ENCODE assay signal across 20 cellular contexts in genomic region chr5:141623621-141624020, GRCh38. TPM values are rescaled to one million over a fixed set of nuclear protein-coding genes. Genes with fewer than 3 reads are reported as not detected.
A peak's percentile ranks its signal among the peaks of the same experiment; 100 is the strongest.
DNase-seq lines count a peak whose midpoint lies in the region; ATAC-seq, FAIRE-seq and TF ChIP-seq lines count a peak whose summit lies in the region.
"Had no signal": no experiment of that assay in that cellular context is flagged by ENCODE, and none has a peak within 500 bp of the region (broad histone marks: within the 10 kb centered on the region; RNA-seq: fewer than 3 reads in every experiment).

No MANE protein-coding gene starts in this region.

- CTCF ChIA-PET in OCI-LY7 (lab: Charles Lee; ENCODE audit: unreplicated experiment): no interaction called here
- CTCF ChIA-PET in GM12878 (lab: Yijun Ruan, JAX): interaction anchor here (0.8 to 15.5 kb wide), 12 partner anchors 10 to 256 kb away, joined by 3 to 517 read pairs (median 4); partner anchors contain the start of genes HDAC3 and RELL2

- WGBS in GM12878 (ENCODE audit: insufficient coverage, insufficient replicate concordance, low lambda C conversion rate, missing lambda C conversion rate): 11% methylated on average over 5 of the region's 5 CpGs
- WGBS in thymus: 95% methylated on average over 5 of the region's 5 CpGs

- TF ChIP-seq RAD21 in GM12878 (IDR thresholded peaks at IDR 0.05; ENCODE audit: insufficient read depth, low read depth, low read length): no peak

- TF ChIP-seq POLR2A in GM12878 (IDR thresholded peaks at IDR 0.05; ENCODE audit: low read depth, low read length): no peak

- H3K27ac Mint-ChIP-seq in activated naive CD4-positive, alpha-beta T cell treated with anti-CD3 and anti-CD28 coated beads, Interleukin-2, amount 50 U/mL, for 24 hours: peak overlapping the region; percentile 52

- no peaks in the 10 kb centered on the region for H3K9me2 ChIP-seq in OCI-LY7 (ENCODE audit: insufficient read depth, low read length)

- peaks cover 39% of the 10 kb centered on the region for H3K4me1 Mint-ChIP-seq in activated naive CD4-positive, alpha-beta T cell treated with anti-CD3 and anti-CD28 coated beads, Interleukin-2, amount 50 U/mL, for 24 hours

- H3K27me3 ChIP-seq in GM12878 (replicated peaks in 1 of 2; ENCODE audit: control insufficient read depth in 2 of 2, insufficient read depth in 2 of 2, low read length in 1 of 2): no peaks in the 10 kb centered on the region
- H3K27me3 ChIP-seq in thymus (ENCODE audit: control insufficient read depth, insufficient read depth): no peaks in the 10 kb centered on the region
- no peaks in the 10 kb centered on the region for H3K27me3 ChIP-seq in ascending aorta
- H3K27me3 ChIP-seq: heart right ventricle had no signal

- in situ Hi-C loops in GM12878 (cut with MboI): loop anchor here (25.0 kb wide), 2 partner anchors 1211 to 1586 kb away; partner anchors contain the start of genes ANKHD1 and NRG2

- TF ChIP-seq CTCF in OCI-LY7 (conservative IDR thresholded peaks at IDR 0.05; ENCODE audit: low read length): no peak
- TF ChIP-seq CTCF in GM12878 (IDR thresholded peaks at IDR 0.05 in 2 of 3, conservative IDR thresholded peaks at IDR 0.05 in 1 of 3; ENCODE audit: control insufficient read depth in 2 of 3, extremely low read depth in 1 of 3, insufficient read depth in 1 of 3, low read depth in 3 of 3, low read length in 3 of 3): no peak
- TF ChIP-seq CTCF in ascending aorta (IDR thresholded peaks at IDR 0.05): no peak

- intact Hi-C loops in OCI-LY7 (cut with micrococcal nuclease; ENCODE audit: unreplicated experiment): no loop called here
- intact Hi-C loops in GM12878 (cut with micrococcal nuclease; ENCODE audit: unreplicated experiment): no loop called here
- intact Hi-C loops in ascending aorta (cut with DNase I): no loop called here

- H3K4me3 ChIP-seq in OCI-LY7 (ENCODE audit: low read depth, low read length, poor library complexity, severe bottlenecking) (peak overlapping the region; percentile 31), GM12878 (no peak overlapping the region), thymus (ENCODE audit: low read length) (no peak overlapping the region), ascending aorta (no peak overlapping the region)
- H3K4me3 ChIP-seq: HAP-1, heart right ventricle had no signal

- peaks cover 19% of the 10 kb centered on the region for H3K36me3 Mint-ChIP-seq in activated naive CD4-positive, alpha-beta T cell treated with anti-CD3 and anti-CD28 coated beads, Interleukin-2, amount 50 U/mL, for 24 hours

- H3K79me2 ChIP-seq in OCI-LY7 (ENCODE audit: insufficient read depth, low read depth, low read length): no peaks in the 10 kb centered on the region
- peaks cover under 1% of the 10 kb centered on the region; the same call in 1 of the 2 replicates for H3K79me2 ChIP-seq in GM12878 (ENCODE audit: control insufficient read depth, insufficient read depth, low read length)

- RAD21 ChIA-PET in GM12878 (lab: Charles Lee; ENCODE audit: unreplicated experiment): interaction anchor here (1.0 to 3.7 kb wide), 10 partner anchors 11 to 345 kb away, joined by 3 to 79 read pairs (median 4); partner anchors contain the start of genes FCHSD1, HDAC3, RELL2 and RNF14

- SMC1A ChIA-PET in GM12878 (lab: Charles Lee; ENCODE audit: uncharacterized antibody, unreplicated experiment): interaction anchor here (0.9 to 14.0 kb wide), 7 partner anchors 10 to 59 kb away, joined by 3 to 245 read pairs (median 4); partner anchors contain the start of genes HDAC3 and RELL2

- ATAC-seq in GM12878: no peak
- ATAC-seq in HG03520 (IDR thresholded peaks at IDR 0.05; ENCODE audit: unreplicated experiment): no peak
- ATAC-seq: esophagus mucosa, heart right ventricle had no signal

- no peak for FAIRE-seq in GM12878 (lab: Jason Lieb, UNC)
- FAIRE-seq: colon had no signal

- no peaks in the 10 kb centered on the region for H3K9me3 Mint-ChIP-seq in activated naive CD4-positive, alpha-beta T cell treated with anti-CD3 and anti-CD28 coated beads, Interleukin-2, amount 50 U/mL, for 24 hours

- H3K27ac ChIP-seq in OCI-LY7 (ENCODE audit: low read depth, low read length, poor library complexity, severe bottlenecking) (peak overlapping the region; percentile 71), GM12878 (ENCODE audit: control insufficient read depth, insufficient read depth) (peak overlapping the region; percentile 81), thymus (ENCODE audit: low read depth) (peak overlapping the region; percentile 2), ascending aorta (no peak overlapping the region)
- H3K27ac ChIP-seq: HL-60, RWPE1 had no signal

- peak overlapping the region; percentile 9 for H3K4me3 Mint-ChIP-seq in activated naive CD4-positive, alpha-beta T cell treated with anti-CD3 and anti-CD28 coated beads, Interleukin-2, amount 50 U/mL, for 24 hours

- H3K4me2 ChIP-seq in OCI-LY7 (ENCODE audit: low read length) (peak overlapping the region; percentile 68), GM12878 (ENCODE audit: control insufficient read depth, insufficient read depth) (peak overlapping the region; percentile 70)

- H3K9me3 ChIP-seq in OCI-LY7 (ENCODE audit: low read length) (no peaks in the 10 kb centered on the region), GM12878 (replicated peaks; ENCODE audit: control insufficient read depth, insufficient read depth, low read length) (no peaks in the 10 kb centered on the region), thymus (ENCODE audit: control insufficient read depth) (no peaks in the 10 kb centered on the region), ascending aorta (no peaks in the 10 kb centered on the region)
- H3K9me3 ChIP-seq: HAP-1, heart right ventricle had no signal

- no peak; a peak in 1 of 4 replicates for TF ChIP-seq EP300 in GM12878 (IDR thresholded peaks at IDR 0.05; ENCODE audit: borderline replicate concordance in 1 of 2, control insufficient read depth in 1 of 2, low read depth in 2 of 2, low read length in 2 of 2)

- BruUV-seq in OCI-LY7 (replicated peaks; lab: Mats Ljungman, UMichigan) (no TSS peak), GM12878 (replicated peaks; lab: Mats Ljungman, UMichigan) (no TSS peak)

- H3K36me3 ChIP-seq in OCI-LY7 (ENCODE audit: insufficient read depth, low read length): peaks cover 88% of the 10 kb centered on the region
- H3K36me3 ChIP-seq in GM12878 (ENCODE audit: control insufficient read depth in 2 of 2, insufficient read depth in 2 of 2, low read length in 1 of 2): peaks cover 19 to 38% of the 10 kb centered on the region in 2 experiments
- peaks cover 52% of the 10 kb centered on the region for H3K36me3 ChIP-seq in thymus (ENCODE audit: control insufficient read depth, insufficient read depth)
- H3K36me3 ChIP-seq in ascending aorta: peaks cover 65 to 79% of the 10 kb centered on the region in 2 donors

- H2AFZ ChIP-seq in OCI-LY7 (ENCODE audit: low read length) (no peak overlapping the region), GM12878 (ENCODE audit: control insufficient read depth, low read depth, low read length) (no peak overlapping the region)

- no peak for DNase-seq in activated naive CD4-positive, alpha-beta T cell (lab: John Stamatoyannopoulos, UW)
- DNase-seq in OCI-LY7 (ENCODE audit: low spot score): no peak
- no peak for DNase-seq in GM12878 (ENCODE audit: low read depth, low spot score)
- no peak for DNase-seq in SIG-M5 treated with dmso at 0.1 percent for 504 hours (lab: John Stamatoyannopoulos, UW; ENCODE audit: unreplicated experiment)
- DNase-seq in ascending aorta (ENCODE audit: low spot score in 2 of 2): no peak
- DNase-seq: AML-193; DMS79; heart right ventricle; NCI-H2081; NCI-H69; posterior cingulate gyrus; stimulated activated CD4-positive, alpha-beta T cell treated with anti-CD3 and anti-CD28 coated beads, Interleukin-12 subunit alpha, Interleukin-12 subunit beta, amount 100 ng/mL, for 4 hours had no signal

- H3K4me1 ChIP-seq in OCI-LY7 (ENCODE audit: insufficient read depth, low read length, poor library complexity, severe bottlenecking): peaks cover 23% of the 10 kb centered on the region
- peaks cover 14% of the 10 kb centered on the region for H3K4me1 ChIP-seq in GM12878 (ENCODE audit: control insufficient read depth, insufficient read depth, low read length)
- H3K4me1 ChIP-seq in thymus (ENCODE audit: control insufficient read depth, insufficient read depth, low read length): no peaks in the 10 kb centered on the region
- peaks cover 0 to 4% of the 10 kb centered on the region in 2 donors for H3K4me1 ChIP-seq in ascending aorta

- H3K27me3 Mint-ChIP-seq in activated naive CD4-positive, alpha-beta T cell treated with anti-CD3 and anti-CD28 coated beads, Interleukin-2, amount 50 U/mL, for 24 hours: no peaks in the 10 kb centered on the region

- H4K20me1 ChIP-seq in OCI-LY7 (ENCODE audit: insufficient read depth, low read length): no peaks in the 10 kb centered on the region
- H4K20me1 ChIP-seq in GM12878 (ENCODE audit: control insufficient read depth, insufficient read depth): no peaks in the 10 kb centered on the region

- H3K9ac ChIP-seq in GM12878 (ENCODE audit: control insufficient read depth, insufficient read depth, low read length): 0 out of 2 replicates have a peak overlapping the region, but pooled peaks have one; percentile 15

- POLR2A ChIA-PET in OCI-LY7 (lab: Charles Lee) (interaction anchor here (0.7 to 8.3 kb wide), 5 partner anchors 11 to 56 kb away, joined by 3 to 101 read pairs (median 5); partner anchors contain the start of genes HDAC3 and RELL2), GM12878 (lab: Charles Lee) (interaction anchor here (1.1 to 13.9 kb wide), 7 partner anchors 10 to 42 kb away, joined by 5 to 215 read pairs (median 6); partner anchors contain the start of genes FCHSD1, HDAC3 and RELL2)

RNA-seq across cellular contexts. Expression of gene DIAPH1, which starts 4.8 kb away (rescaled TPM):
- total RNA-seq in OCI-LY7 (2014; rRNA removed; shearing (Covaris generic)): 64.9 and 78.8 TPM in 2 replicates
- total RNA-seq in OCI-LY7 (2022) (143 and 174 TPM in 2 replicates), GM12878 (2014; rRNA removed) (42.6 and 45.5 TPM in 2 replicates), GM12878 (2014; rRNA removed; fragmentation: Illumina TruSeq; extraction: Trizol) (37.8 and 38.6 TPM in 2 replicates), GM12878 (2021) (159 and 168 TPM in 2 replicates), ascending aorta (65.8 TPM)
- total RNA-seq in GM12878 (2013; cell fraction: nucleolus; rRNA removed): 41.5 and 54.1 TPM in 2 replicates
- 53.8 TPM for polyA plus RNA-seq in GM12878 (2011; ENCODE audit: low read depth)
- polyA plus RNA-seq in GM12878 (2011; rRNA removed) (43.6 and 45.5 TPM in 2 replicates), GM12878 (2014; fragmentation: Illumina TruSeq; extraction: Trizol) (122 and 124 TPM in 2 replicates), GM12878 (2014; fragmentation: Nextera tagmentation; extraction: Ambion mirVana) (10 to 100 TPM; 46.3 to 56.0 TPM), GM12878 (2014; rRNA removed) (62.1 and 69.4 TPM in 2 replicates), GM12878 (2016; fragmentation: Nextera tagmentation; extraction: Ambion mirVana) (100 to 1,000 TPM; 113 to 122 TPM), thymus (80.0 TPM)
- 60.5 and 85.4 TPM in 2 replicates for polyA plus RNA-seq in GM12878 (2011; cell fraction: cytosol; rRNA removed)
- polyA plus RNA-seq in GM12878 (2011; cell fraction: nucleus; rRNA removed): 108 and 216 TPM in 2 replicates
- polyA plus RNA-seq in GM12878 (2012): 64.3 and 68.3 TPM in 2 replicates
- polyA minus RNA-seq in GM12878 (2011; rRNA and poly(A)+ RNA removed): 95.9 and 106 TPM in 2 replicates
- polyA minus RNA-seq in GM12878 (2011; cell fraction: cytosol; rRNA and poly(A)+ RNA removed): 52.9 and 65.7 TPM in 2 replicates
- 34.0 and 83.0 TPM in 2 replicates for polyA minus RNA-seq in GM12878 (2011; cell fraction: nucleus; rRNA and poly(A)+ RNA removed)

RNA-seq across cellular contexts. Expression of gene HDAC3, which starts 13.0 kb away (rescaled TPM):
- total RNA-seq in OCI-LY7 (2014; rRNA removed; shearing (Covaris generic)): 78.8 and 85.4 TPM in 2 replicates
- total RNA-seq in OCI-LY7 (2022) (83.6 and 85.3 TPM in 2 replicates), GM12878 (2014; rRNA removed) (107 and 109 TPM in 2 replicates), GM12878 (2014; rRNA removed; fragmentation: Illumina TruSeq; extraction: Trizol) (77.0 and 92.5 TPM in 2 replicates), GM12878 (2021) (82.9 and 94.3 TPM in 2 replicates), ascending aorta (43.4 TPM)
- total RNA-seq in GM12878 (2013; cell fraction: nucleolus; rRNA removed): 97.4 and 102 TPM in 2 replicates
- polyA plus RNA-seq in GM12878 (2011; ENCODE audit: low read depth): 88.0 TPM
- polyA plus RNA-seq in GM12878 (2011; rRNA removed) (115 and 140 TPM in 2 replicates), GM12878 (2014; fragmentation: Illumina TruSeq; extraction: Trizol) (115 and 135 TPM in 2 replicates), GM12878 (2014; fragmentation: Nextera tagmentation; extraction: Ambion mirVana) (100 to 1,000 TPM in 1 of 2 experiments, 10 to 100 TPM in 1; 62.2 to 108 TPM), GM12878 (2014; rRNA removed) (107 and 115 TPM in 2 replicates), GM12878 (2016; fragmentation: Nextera tagmentation; extraction: Ambion mirVana) (100 to 1,000 TPM; 117 to 120 TPM), thymus (82.9 TPM)
- polyA plus RNA-seq in GM12878 (2011; cell fraction: cytosol; rRNA removed): 160 and 168 TPM in 2 replicates
- 199 and 244 TPM in 2 replicates for polyA plus RNA-seq in GM12878 (2011; cell fraction: nucleus; rRNA removed)
- 77.9 and 79.2 TPM in 2 replicates for polyA plus RNA-seq in GM12878 (2012)
- 119 and 130 TPM in 2 replicates for polyA minus RNA-seq in GM12878 (2011; rRNA and poly(A)+ RNA removed)
- 32.9 and 41.7 TPM in 2 replicates for polyA minus RNA-seq in GM12878 (2011; cell fraction: cytosol; rRNA and poly(A)+ RNA removed)
- polyA minus RNA-seq in GM12878 (2011; cell fraction: nucleus; rRNA and poly(A)+ RNA removed): 79.4 and 93.5 TPM in 2 replicates

RNA-seq across cellular contexts. Expression of gene RELL2, which starts 13.2 kb away (rescaled TPM):
- 28.0 and 29.8 TPM in 2 replicates for total RNA-seq in OCI-LY7 (2014; rRNA removed; shearing (Covaris generic))
- 37.9 and 43.1 TPM in 2 replicates for total RNA-seq in OCI-LY7 (2022)
- total RNA-seq in GM12878 (2013; cell fraction: nucleolus; rRNA removed): 5.6 and 7.0 TPM in 2 replicates
- total RNA-seq in GM12878 (2014; rRNA removed): 15.3 and 18.2 TPM in 2 replicates
- 6.6 and 6.8 TPM in 2 replicates for total RNA-seq in GM12878 (2014; rRNA removed; fragmentation: Illumina TruSeq; extraction: Trizol)
- total RNA-seq in GM12878 (2021): 15.4 and 15.7 TPM in 2 replicates
- 1.3 TPM for polyA plus RNA-seq in GM12878 (2011; ENCODE audit: low read depth)
- polyA plus RNA-seq in GM12878 (2011; rRNA removed): 0.91 and 2.1 TPM in 2 replicates
- 2.0 and 3.3 TPM in 2 replicates for polyA plus RNA-seq in GM12878 (2011; cell fraction: cytosol; rRNA removed)
- 27.8 and 32.1 TPM in 2 replicates for polyA plus RNA-seq in GM12878 (2011; cell fraction: nucleus; rRNA removed)
- polyA plus RNA-seq in GM12878 (2012): 4.7 and 5.4 TPM in 2 replicates
- polyA plus RNA-seq in GM12878 (2014; fragmentation: Illumina TruSeq; extraction: Trizol): 1.2 and 6.0 TPM in 2 replicates
- under 1 TPM; 0.23 to 0.64 TPM for polyA plus RNA-seq in GM12878 (2014; fragmentation: Nextera tagmentation; extraction: Ambion mirVana)
- polyA plus RNA-seq in GM12878 (2014; rRNA removed): 21.4 and 23.5 TPM in 2 replicates
- polyA plus RNA-seq in GM12878 (2016; fragmentation: Nextera tagmentation; extraction: Ambion mirVana): 1 to 10 TPM; 7.5 to 9.5 TPM
- 1.3 and 1.4 TPM in 2 replicates for polyA minus RNA-seq in GM12878 (2011; rRNA and poly(A)+ RNA removed)
- polyA minus RNA-seq in GM12878 (2011; cell fraction: cytosol; rRNA and poly(A)+ RNA removed): 0.73 and 0.80 TPM in 2 replicates
- polyA minus RNA-seq in GM12878 (2011; cell fraction: nucleus; rRNA and poly(A)+ RNA removed): 4.4 and 6.1 TPM in 2 replicates
- 20.8 TPM for polyA plus RNA-seq in thymus
- total RNA-seq in ascending aorta: 1.4 TPM

RNA-seq across cellular contexts. Expression of gene FCHSD1, which starts 27.6 kb away (rescaled TPM):
- total RNA-seq in OCI-LY7 (2014; rRNA removed; shearing (Covaris generic)): 31.9 and 49.0 TPM in 2 replicates
- 55.3 and 60.8 TPM in 2 replicates for total RNA-seq in OCI-LY7 (2022)
- total RNA-seq in GM12878 (2013; cell fraction: nucleolus; rRNA removed): 61.9 and 72.1 TPM in 2 replicates
- 13.1 and 18.0 TPM in 2 replicates for total RNA-seq in GM12878 (2014; rRNA removed)
- total RNA-seq in GM12878 (2014; rRNA removed; fragmentation: Illumina TruSeq; extraction: Trizol): 7.7 and 8.1 TPM in 2 replicates
- total RNA-seq in GM12878 (2021): 20.6 and 21.3 TPM in 2 replicates
- polyA plus RNA-seq in GM12878 (2011; ENCODE audit: low read depth): 15.7 TPM
- 16.6 and 21.9 TPM in 2 replicates for polyA plus RNA-seq in GM12878 (2011; rRNA removed)
- polyA plus RNA-seq in GM12878 (2011; cell fraction: cytosol; rRNA removed): 13.3 and 17.5 TPM in 2 replicates
- 231 and 272 TPM in 2 replicates for polyA plus RNA-seq in GM12878 (2011; cell fraction: nucleus; rRNA removed)
- 26.0 and 30.3 TPM in 2 replicates for polyA plus RNA-seq in GM12878 (2012)
- polyA plus RNA-seq in GM12878 (2014; fragmentation: Illumina TruSeq; extraction: Trizol): 3.2 and 8.9 TPM in 2 replicates
- polyA plus RNA-seq in GM12878 (2014; fragmentation: Nextera tagmentation; extraction: Ambion mirVana): 1 to 10 TPM in 1 of 2 experiments, under 1 TPM in 1; 0.97 to 1.0 TPM
- 19.1 and 22.8 TPM in 2 replicates for polyA plus RNA-seq in GM12878 (2014; rRNA removed)
- polyA plus RNA-seq in GM12878 (2016; fragmentation: Nextera tagmentation; extraction: Ambion mirVana): 10 to 100 TPM in 1 of 2 experiments, 1 to 10 TPM in 1; 9.9 to 11.5 TPM
- 13.6 and 15.4 TPM in 2 replicates for polyA minus RNA-seq in GM12878 (2011; rRNA and poly(A)+ RNA removed)
- 4.1 and 5.5 TPM in 2 replicates for polyA minus RNA-seq in GM12878 (2011; cell fraction: cytosol; rRNA and poly(A)+ RNA removed)
- 37.4 and 42.8 TPM in 2 replicates for polyA minus RNA-seq in GM12878 (2011; cell fraction: nucleus; rRNA and poly(A)+ RNA removed)
- polyA plus RNA-seq in thymus: 29.8 TPM
- total RNA-seq in ascending aorta: 127 TPM

RNA-seq across cellular contexts. Expression of gene ARAP3, which starts 58.4 kb away (rescaled TPM):
- not detected in 2 replicates for total RNA-seq in OCI-LY7 (2014; rRNA removed; shearing (Covaris generic))
- total RNA-seq in OCI-LY7 (2022) (not detected in 2 replicates), GM12878 (2014; rRNA removed) (0.05 TPM in 1 of 2 replicates, not detected in the other), GM12878 (2014; rRNA removed; fragmentation: Illumina TruSeq; extraction: Trizol) (not detected in 2 replicates), GM12878 (2021) (0.08 TPM in 2 replicates), ascending aorta (55.5 TPM)
- not detected in 2 replicates for total RNA-seq in GM12878 (2013; cell fraction: nucleolus; rRNA removed)
- not detected for polyA plus RNA-seq in GM12878 (2011; ENCODE audit: low read depth)
- polyA plus RNA-seq in GM12878 (2011; rRNA removed) (not detected in 2 replicates), GM12878 (2014; fragmentation: Illumina TruSeq; extraction: Trizol) (0.01 and 0.05 TPM in 2 replicates), GM12878 (2014; fragmentation: Nextera tagmentation; extraction: Ambion mirVana) (not detected), GM12878 (2014; rRNA removed) (not detected in 2 replicates), GM12878 (2016; fragmentation: Nextera tagmentation; extraction: Ambion mirVana) (not detected), thymus (4.2 TPM)
- not detected in 2 replicates for polyA plus RNA-seq in GM12878 (2011; cell fraction: cytosol; rRNA removed)
- polyA plus RNA-seq in GM12878 (2011; cell fraction: nucleus; rRNA removed): 0.03 TPM in 1 of 2 replicates, not detected in the other
- polyA plus RNA-seq in GM12878 (2012): 0.04 TPM in 1 of 2 replicates, not detected in the other
- 0.29 TPM in 1 of 2 replicates, not detected in the other for polyA minus RNA-seq in GM12878 (2011; rRNA and poly(A)+ RNA removed)
- polyA minus RNA-seq in GM12878 (2011; cell fraction: cytosol; rRNA and poly(A)+ RNA removed): not detected in 2 replicates
- polyA minus RNA-seq in GM12878 (2011; cell fraction: nucleus; rRNA and poly(A)+ RNA removed): not detected in 2 replicates

Comparison
In these comparisons a context has a peak if more than half of its experiments do, and no peak if none do; other contexts are left out.
1. H3K27ac ChIP-seq: peak in OCI-LY7 (single experiment), GM12878 (single experiment) and thymus (single experiment); none in ascending aorta (0 of 2).